In genomic region chr1:107225706-107226105, GRCh38 we compare ENCODE assay signal across 16 cellular contexts.
"Had no signal": no experiment of that assay in that cellular context is flagged by ENCODE, and none has a peak within 500 bp of the region (broad histone marks: within the 10 kb centered on the region; RNA-seq: fewer than 3 reads in every experiment).

No MANE protein-coding gene starts in this region.

- H3K4me1 Mint-ChIP-seq: natural killer cell, neural crest cell had no signal

- H3K27ac ChIP-seq: heart left ventricle, stomach had no signal

- H3K27ac Mint-ChIP-seq: natural killer cell had no signal

- H3K9me3 ChIP-seq: heart left ventricle, stomach had no signal

- H3K4me1 ChIP-seq: heart left ventricle, stomach had no signal

- H3K4me3 ChIP-seq: heart left ventricle, stomach had no signal

- H3K4me3 Mint-ChIP-seq: natural killer cell, neural crest cell had no signal

- H3K27me3 ChIP-seq: heart left ventricle, stomach had no signal

- H3K36me3 Mint-ChIP-seq: natural killer cell had no signal

- H3K36me3 ChIP-seq: heart left ventricle, stomach had no signal

- ATAC-seq: esophagus mucosa, heart left ventricle, left lobe of liver, natural killer cell had no signal

- DNase-seq: effector memory CD4-positive, alpha-beta T cell; heart left ventricle; hippocampal formation; kidney glomerular epithelial cell; mammary epithelial cell; natural killer cell; posterior cingulate gyrus; small intestine; stimulated activated CD4-positive, alpha-beta T cell treated with anti-CD3 and anti-CD28 coated beads, Interleukin-12 subunit alpha, Interleukin-12 subunit beta, amount 100 ng/mL, for 4 hours; stimulated activated naive CD4-positive, alpha-beta T cell; stomach; substantia nigra; trophoblast cell had no signal
